In the genomic region with DNA sequence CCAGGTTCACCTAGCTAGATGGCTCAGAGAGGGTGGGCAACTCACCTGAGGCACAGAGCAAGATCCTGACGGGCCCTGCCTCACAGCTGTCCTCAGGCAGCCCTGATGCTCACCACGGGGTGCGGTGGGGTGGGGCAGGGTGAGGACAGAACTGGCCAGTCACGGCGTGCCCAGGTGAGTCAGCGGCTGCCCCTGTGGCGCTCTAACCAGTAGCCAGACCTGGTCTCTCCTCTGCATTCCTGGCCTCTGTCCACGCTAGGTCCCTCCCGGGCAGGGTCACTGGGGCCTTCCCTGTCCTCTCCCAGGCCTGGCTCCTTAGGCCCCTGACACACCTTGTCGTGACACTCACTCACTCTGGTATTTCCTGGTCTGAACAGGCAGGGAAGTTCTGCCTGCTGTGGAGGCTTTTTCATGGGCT, we compare ENCODE assay signal across 8 cellular contexts. TPM values are rescaled to one million over a fixed set of nuclear protein-coding genes. Genes with fewer than 3 reads are reported as not detected.
DNase-seq lines count a peak whose midpoint lies in the region; ATAC-seq and TF ChIP-seq lines count a peak whose summit lies in the region.

No MANE protein-coding gene starts in this region.

- H3K27ac ChIP-seq in Panc1 (ENCODE audit: low read length) (no peak overlapping the region), foreskin keratinocyte (peak overlapping the region; percentile 85), prostate gland (peak overlapping the region; percentile 3 to 60)

- H3K36me3 ChIP-seq in Panc1 (ENCODE audit: control insufficient read depth, insufficient read depth, low read length) (no peaks in the 10 kb centered on the region), prostate gland (no peaks in the 10 kb centered on the region)

- intact Hi-C loops in Panc1 (cut with micrococcal nuclease; ENCODE audit: unreplicated experiment): no loop called here
- intact Hi-C loops in prostate gland (cut with DNase I): no loop called here

- TF ChIP-seq CTCF in Panc1 (IDR thresholded peaks at IDR 0.05) (no peak), foreskin keratinocyte (conservative IDR thresholded peaks at IDR 0.05) (no peak), prostate gland (IDR thresholded peaks at IDR 0.05) (no peak)

- CTCF ChIA-PET in Panc1 (lab: Charles Lee): no interaction called here

- H3K27me3 ChIP-seq in Panc1 (ENCODE audit: control insufficient read depth, insufficient read depth, low read length) (no peaks in the 10 kb centered on the region), foreskin keratinocyte (no peaks in the 10 kb centered on the region), prostate gland (replicated peaks; ENCODE audit: insufficient read depth) (no peaks in the 10 kb centered on the region)

- POLR2A ChIA-PET in Panc1 (lab: Charles Lee): no interaction called here

- DNase-seq in EH (ENCODE audit: low read depth): peak; percentile 39
- DNase-seq in Panc1 (ENCODE audit: low read depth, low spot score): no peak
- DNase-seq in foreskin keratinocyte: peak; percentile 80 to 89
- DNase-seq in prostate gland (ENCODE audit: low spot score): peak; percentile 27
- DNase-seq in middle frontal gyrus (ENCODE audit: extremely low spot score, low spot score): no peak
- DNase-seq in NCI-H1092 treated with DMSO at 0.1 percent for 48 hours (lab: John Stamatoyannopoulos, UW): no peak

- H3K9me3 ChIP-seq in Panc1 (ENCODE audit: control insufficient read depth, insufficient read depth, low read depth, low read length): no peaks in the 10 kb centered on the region
- H3K9me3 ChIP-seq in prostate gland: no peaks in the 10 kb centered on the region

- no peaks in the 10 kb centered on the region for H3K4me1 ChIP-seq in Panc1 (ENCODE audit: control insufficient read depth, insufficient read depth, low read length)
- H3K4me1 ChIP-seq in foreskin keratinocyte: peaks cover 9% of the 10 kb centered on the region
- peaks cover 5% of the 10 kb centered on the region for H3K4me1 ChIP-seq in prostate gland (replicated peaks)

- TF ChIP-seq POLR2A in prostate gland (IDR thresholded peaks at IDR 0.05): peak; percentile 64

- WGBS in prostate gland: 58% methylated on average over 10 of the region's 10 CpGs

- in situ Hi-C loops in Panc1 (cut with HindIII; ENCODE audit: low pct_unique_long_range_greater_than_20kb, low sequenced_read_pairs): no loop called here

- BruUV-seq in Panc1 (replicated peaks; lab: Mats Ljungman, UMichigan): no TSS peak

- ATAC-seq in Panc1 (peak; percentile 18), foreskin keratinocyte (peak; percentile 76), GM18517 (IDR thresholded peaks at IDR 0.05; ENCODE audit: unreplicated experiment) (no peak), GM19397 (IDR thresholded peaks at IDR 0.05; ENCODE audit: unreplicated experiment) (no peak)

- H3K4me3 ChIP-seq in Panc1 (ENCODE audit: low read depth in 2 of 2, low read length in 2 of 2) (peak overlapping the region; percentile 55 to 68), prostate gland (peak overlapping the region in 1 of 2 donors; percentile 55)

RNA-seq across cellular contexts. Expression of gene ALS2CL, which starts 0.9 kb away (rescaled TPM):
- total RNA-seq in Panc1 (2021; ENCODE audit: unreplicated experiment) (2.7 TPM), foreskin keratinocyte (32.3 and 39.6 TPM in 2 replicates), prostate gland (10 to 100 TPM in 1 of 2 donors, 1 to 10 TPM in 1; 8.1 to 18.9 TPM)
- polyA plus RNA-seq in Panc1 (2012; ENCODE audit: insufficient read length): 2.3 TPM
- polyA plus RNA-seq in foreskin keratinocyte: 27.4 and 33.2 TPM in 2 replicates

RNA-seq across cellular contexts. Expression of gene TMIE, which starts 8.6 kb away (rescaled TPM):
- total RNA-seq in Panc1 (2021; ENCODE audit: unreplicated experiment) (1.1 TPM), foreskin keratinocyte (not detected in 2 replicates), prostate gland (1 to 10 TPM in 1 of 2 donors, under 1 TPM in 1; 0.18 to 1.6 TPM)
- 0.80 TPM for polyA plus RNA-seq in Panc1 (2012; ENCODE audit: insufficient read length)
- polyA plus RNA-seq in foreskin keratinocyte: 0.06 TPM in 1 of 2 replicates, not detected in the other

RNA-seq across cellular contexts. Expression of gene PRSS50, which starts 25.1 kb away (rescaled TPM):
- total RNA-seq in Panc1 (2021; ENCODE audit: unreplicated experiment) (0.13 TPM), foreskin keratinocyte (not detected in 2 replicates), prostate gland (under 1 TPM; 0.14 to 0.80 TPM)
- polyA plus RNA-seq in Panc1 (2012; ENCODE audit: insufficient read length): 0.08 TPM
- polyA plus RNA-seq in foreskin keratinocyte: not detected in 2 replicates

Comparison
In these comparisons a context has a peak if more than half of its experiments do, and no peak if none do; other contexts are left out.
1. DNase-seq: peak in EH (single experiment), foreskin keratinocyte (2 of 2) and prostate gland (single experiment); none in Panc1 (single experiment), middle frontal gyrus (single experiment) and NCI-H1092 treated with DMSO at 0.1 percent for 48 hours (single experiment).
2. ATAC-seq: peak in Panc1 (single experiment) and foreskin keratinocyte (single experiment); none in GM18517 (single experiment) and GM19397 (single experiment).